In the genomic region with DNA sequence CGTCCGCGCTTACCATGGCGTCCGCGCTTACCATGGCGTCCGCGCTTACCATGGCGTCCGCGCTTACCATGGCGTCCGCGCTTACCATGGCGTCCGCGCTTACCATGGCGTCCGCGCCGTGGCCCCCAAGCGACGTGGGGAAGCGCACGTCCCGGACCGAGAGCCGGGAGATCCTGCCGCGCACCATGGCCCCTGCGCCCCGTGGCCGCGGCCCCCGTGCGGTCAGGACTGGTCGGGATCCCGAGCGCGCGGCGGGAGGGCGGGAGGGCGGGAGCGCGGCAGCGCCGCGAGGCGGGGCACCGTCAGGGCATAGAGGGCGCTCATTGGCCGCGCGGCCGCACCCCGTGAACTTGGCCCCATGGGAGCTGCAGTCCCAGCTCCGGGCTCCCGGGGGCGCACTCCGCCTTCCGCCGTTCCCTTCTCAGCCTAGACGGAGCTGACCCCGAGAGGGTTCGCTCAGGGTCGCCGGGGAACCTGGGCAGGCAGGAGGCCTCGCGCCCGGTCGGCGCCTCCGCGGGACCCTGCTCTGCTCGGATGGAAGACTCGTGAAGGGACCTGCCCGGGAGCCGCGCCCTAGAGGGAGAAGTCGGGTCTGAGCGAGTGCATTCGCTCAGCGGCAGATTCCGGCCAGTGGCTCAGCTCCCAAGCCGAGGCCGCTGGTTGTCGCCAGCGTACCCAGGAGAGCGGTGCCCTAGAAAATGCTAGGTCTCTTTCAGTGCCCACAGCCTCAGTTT, we compare ENCODE assay signal across 1 cellular context.
TF ChIP-seq lines count a peak whose summit lies in the region.

A gene with protein sequence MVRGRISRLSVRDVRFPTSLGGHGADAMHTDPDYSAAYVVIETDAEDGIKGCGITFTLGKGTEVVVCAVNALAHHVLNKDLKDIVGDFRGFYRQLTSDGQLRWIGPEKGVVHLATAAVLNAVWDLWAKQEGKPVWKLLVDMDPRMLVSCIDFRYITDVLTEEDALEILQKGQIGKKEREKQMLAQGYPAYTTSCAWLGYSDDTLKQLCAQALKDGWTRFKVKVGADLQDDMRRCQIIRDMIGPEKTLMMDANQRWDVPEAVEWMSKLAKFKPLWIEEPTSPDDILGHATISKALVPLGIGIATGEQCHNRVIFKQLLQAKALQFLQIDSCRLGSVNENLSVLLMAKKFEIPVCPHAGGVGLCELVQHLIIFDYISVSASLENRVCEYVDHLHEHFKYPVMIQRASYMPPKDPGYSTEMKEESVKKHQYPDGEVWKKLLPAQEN (minus strand): TSS at position 230 of the 734 bp plus-strand sequence. CDS start 43 bp downstream, at position 187.

TF ChIP-seq in K562, 482 proteins besides CTCF, POLR2A, EP300 and RAD21 (continued from another document and continues in another):
- TF ChIP-seq, protein P1, sequence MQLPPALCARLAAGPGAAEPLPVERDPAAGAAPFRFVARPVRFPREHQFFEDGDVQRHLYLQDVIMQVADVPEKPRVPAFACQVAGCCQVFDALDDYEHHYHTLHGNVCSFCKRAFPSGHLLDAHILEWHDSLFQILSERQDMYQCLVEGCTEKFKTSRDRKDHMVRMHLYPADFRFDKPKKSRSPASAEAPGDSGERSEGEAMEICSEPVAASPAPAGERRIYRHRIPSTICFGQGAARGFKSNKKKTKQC (CRISPR knock-in tag; IDR thresholded peaks at IDR 0.05) = peak; percentile 98
- TF ChIP-seq JUND (IDR thresholded peaks at IDR 0.05; ENCODE audit: borderline replicate concordance, low read depth, low read length) = peak; percentile 14; the same call in 1 of the 2 replicates
- TF ChIP-seq JUND (tag; IDR thresholded peaks at IDR 0.05; ENCODE audit: borderline replicate concordance, low read depth, low read length) = no peak
- TF ChIP-seq SMARCA4 (IDR thresholded peaks at IDR 0.05) = no peak
- no peak for TF ChIP-seq ZC3H8 (IDR thresholded peaks at IDR 0.05)
- TF ChIP-seq BCL6 (CRISPR knock-in tag; IDR thresholded peaks at IDR 0.05) = no peak
- TF ChIP-seq, protein P2, sequence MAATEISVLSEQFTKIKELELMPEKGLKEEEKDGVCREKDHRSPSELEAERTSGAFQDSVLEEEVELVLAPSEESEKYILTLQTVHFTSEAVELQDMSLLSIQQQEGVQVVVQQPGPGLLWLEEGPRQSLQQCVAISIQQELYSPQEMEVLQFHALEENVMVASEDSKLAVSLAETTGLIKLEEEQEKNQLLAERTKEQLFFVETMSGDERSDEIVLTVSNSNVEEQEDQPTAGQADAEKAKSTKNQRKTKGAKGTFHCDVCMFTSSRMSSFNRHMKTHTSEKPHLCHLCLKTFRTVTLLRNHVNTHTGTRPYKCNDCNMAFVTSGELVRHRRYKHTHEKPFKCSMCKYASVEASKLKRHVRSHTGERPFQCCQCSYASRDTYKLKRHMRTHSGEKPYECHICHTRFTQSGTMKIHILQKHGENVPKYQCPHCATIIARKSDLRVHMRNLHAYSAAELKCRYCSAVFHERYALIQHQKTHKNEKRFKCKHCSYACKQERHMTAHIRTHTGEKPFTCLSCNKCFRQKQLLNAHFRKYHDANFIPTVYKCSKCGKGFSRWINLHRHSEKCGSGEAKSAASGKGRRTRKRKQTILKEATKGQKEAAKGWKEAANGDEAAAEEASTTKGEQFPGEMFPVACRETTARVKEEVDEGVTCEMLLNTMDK (IDR thresholded peaks at IDR 0.05; ENCODE audit: borderline replicate concordance, insufficient read depth, low read depth, low read length, poor library complexity, severe bottlenecking) = peak; percentile 56
- TF ChIP-seq, protein P3, sequence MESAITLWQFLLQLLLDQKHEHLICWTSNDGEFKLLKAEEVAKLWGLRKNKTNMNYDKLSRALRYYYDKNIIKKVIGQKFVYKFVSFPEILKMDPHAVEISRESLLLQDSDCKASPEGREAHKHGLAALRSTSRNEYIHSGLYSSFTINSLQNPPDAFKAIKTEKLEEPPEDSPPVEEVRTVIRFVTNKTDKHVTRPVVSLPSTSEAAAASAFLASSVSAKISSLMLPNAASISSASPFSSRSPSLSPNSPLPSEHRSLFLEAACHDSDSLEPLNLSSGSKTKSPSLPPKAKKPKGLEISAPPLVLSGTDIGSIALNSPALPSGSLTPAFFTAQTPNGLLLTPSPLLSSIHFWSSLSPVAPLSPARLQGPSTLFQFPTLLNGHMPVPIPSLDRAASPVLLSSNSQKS (CRISPR knock-in tag; IDR thresholded peaks at IDR 0.05) = no peak
- no peak for TF ChIP-seq ZFPM2 (CRISPR knock-in tag; IDR thresholded peaks at IDR 0.05)
- TF ChIP-seq RBM14 (IDR thresholded peaks at IDR 0.05; ENCODE audit: borderline replicate concordance, insufficient read depth, low read depth, low read length) = 0 out of 2 replicates have a peak, but pooled peaks have one; percentile 40
- TF ChIP-seq ZBTB8A (IDR thresholded peaks at IDR 0.05; ENCODE audit: partially characterized antibody) = no peak
- TF ChIP-seq ZFP36 (IDR thresholded peaks at IDR 0.05; ENCODE audit: low read depth, low read length, partially characterized antibody) = no peak
- peak; percentile 93 for TF ChIP-seq POLR2G (IDR thresholded peaks at IDR 0.05; ENCODE audit: low read depth, low read length)
- TF ChIP-seq, protein P4, sequence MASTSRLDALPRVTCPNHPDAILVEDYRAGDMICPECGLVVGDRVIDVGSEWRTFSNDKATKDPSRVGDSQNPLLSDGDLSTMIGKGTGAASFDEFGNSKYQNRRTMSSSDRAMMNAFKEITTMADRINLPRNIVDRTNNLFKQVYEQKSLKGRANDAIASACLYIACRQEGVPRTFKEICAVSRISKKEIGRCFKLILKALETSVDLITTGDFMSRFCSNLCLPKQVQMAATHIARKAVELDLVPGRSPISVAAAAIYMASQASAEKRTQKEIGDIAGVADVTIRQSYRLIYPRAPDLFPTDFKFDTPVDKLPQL (IDR thresholded peaks at IDR 0.05; ENCODE audit: extremely low read depth, insufficient read length) = no peak
- TF ChIP-seq, protein P5, sequence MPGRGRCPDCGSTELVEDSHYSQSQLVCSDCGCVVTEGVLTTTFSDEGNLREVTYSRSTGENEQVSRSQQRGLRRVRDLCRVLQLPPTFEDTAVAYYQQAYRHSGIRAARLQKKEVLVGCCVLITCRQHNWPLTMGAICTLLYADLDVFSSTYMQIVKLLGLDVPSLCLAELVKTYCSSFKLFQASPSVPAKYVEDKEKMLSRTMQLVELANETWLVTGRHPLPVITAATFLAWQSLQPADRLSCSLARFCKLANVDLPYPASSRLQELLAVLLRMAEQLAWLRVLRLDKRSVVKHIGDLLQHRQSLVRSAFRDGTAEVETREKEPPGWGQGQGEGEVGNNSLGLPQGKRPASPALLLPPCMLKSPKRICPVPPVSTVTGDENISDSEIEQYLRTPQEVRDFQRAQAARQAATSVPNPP (IDR thresholded peaks at IDR 0.05; ENCODE audit: borderline replicate concordance, insufficient read depth, insufficient read length) = no peak
- TF ChIP-seq HDAC1 (IDR thresholded peaks at IDR 0.05) = no peak
- TF ChIP-seq NR2C2 (CRISPR knock-in tag; IDR thresholded peaks at IDR 0.05) = peak; percentile 43; the same call in 1 of the 2 replicates
- TF ChIP-seq NR2C2 (tag; IDR thresholded peaks at IDR 0.05) = peak; percentile 70
- TF ChIP-seq ZNF830 (CRISPR knock-in tag; IDR thresholded peaks at IDR 0.05) = no peak
- no peak for TF ChIP-seq MAFG (tag; conservative IDR thresholded peaks at IDR 0.05)
- TF ChIP-seq TCFL5 (CRISPR knock-in tag; conservative IDR thresholded peaks at IDR 0.05) = no peak
- TF ChIP-seq CEBPB (tag; IDR thresholded peaks at IDR 0.05) = no peak
- TF ChIP-seq, protein P6, sequence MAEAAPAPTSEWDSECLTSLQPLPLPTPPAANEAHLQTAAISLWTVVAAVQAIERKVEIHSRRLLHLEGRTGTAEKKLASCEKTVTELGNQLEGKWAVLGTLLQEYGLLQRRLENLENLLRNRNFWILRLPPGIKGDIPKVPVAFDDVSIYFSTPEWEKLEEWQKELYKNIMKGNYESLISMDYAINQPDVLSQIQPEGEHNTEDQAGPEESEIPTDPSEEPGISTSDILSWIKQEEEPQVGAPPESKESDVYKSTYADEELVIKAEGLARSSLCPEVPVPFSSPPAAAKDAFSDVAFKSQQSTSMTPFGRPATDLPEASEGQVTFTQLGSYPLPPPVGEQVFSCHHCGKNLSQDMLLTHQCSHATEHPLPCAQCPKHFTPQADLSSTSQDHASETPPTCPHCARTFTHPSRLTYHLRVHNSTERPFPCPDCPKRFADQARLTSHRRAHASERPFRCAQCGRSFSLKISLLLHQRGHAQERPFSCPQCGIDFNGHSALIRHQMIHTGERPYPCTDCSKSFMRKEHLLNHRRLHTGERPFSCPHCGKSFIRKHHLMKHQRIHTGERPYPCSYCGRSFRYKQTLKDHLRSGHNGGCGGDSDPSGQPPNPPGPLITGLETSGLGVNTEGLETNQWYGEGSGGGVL (CRISPR knock-in tag; IDR thresholded peaks at IDR 0.05) = no peak
- no peak for TF ChIP-seq PHTF2 (CRISPR knock-in tag; IDR thresholded peaks at IDR 0.05)
- no peak for TF ChIP-seq MIER1 (IDR thresholded peaks at IDR 0.05; ENCODE audit: low read depth)
- TF ChIP-seq, protein P7, sequence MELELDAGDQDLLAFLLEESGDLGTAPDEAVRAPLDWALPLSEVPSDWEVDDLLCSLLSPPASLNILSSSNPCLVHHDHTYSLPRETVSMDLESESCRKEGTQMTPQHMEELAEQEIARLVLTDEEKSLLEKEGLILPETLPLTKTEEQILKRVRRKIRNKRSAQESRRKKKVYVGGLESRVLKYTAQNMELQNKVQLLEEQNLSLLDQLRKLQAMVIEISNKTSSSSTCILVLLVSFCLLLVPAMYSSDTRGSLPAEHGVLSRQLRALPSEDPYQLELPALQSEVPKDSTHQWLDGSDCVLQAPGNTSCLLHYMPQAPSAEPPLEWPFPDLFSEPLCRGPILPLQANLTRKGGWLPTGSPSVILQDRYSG (tag; conservative IDR thresholded peaks at IDR 0.05; ENCODE audit: low read depth) = no peak
- no peak for TF ChIP-seq BRCA1 (IDR thresholded peaks at IDR 0.05)
- TF ChIP-seq BRCA1 (CRISPR knock-in tag; IDR thresholded peaks at IDR 0.05) = no peak
- TF ChIP-seq, protein P8, sequence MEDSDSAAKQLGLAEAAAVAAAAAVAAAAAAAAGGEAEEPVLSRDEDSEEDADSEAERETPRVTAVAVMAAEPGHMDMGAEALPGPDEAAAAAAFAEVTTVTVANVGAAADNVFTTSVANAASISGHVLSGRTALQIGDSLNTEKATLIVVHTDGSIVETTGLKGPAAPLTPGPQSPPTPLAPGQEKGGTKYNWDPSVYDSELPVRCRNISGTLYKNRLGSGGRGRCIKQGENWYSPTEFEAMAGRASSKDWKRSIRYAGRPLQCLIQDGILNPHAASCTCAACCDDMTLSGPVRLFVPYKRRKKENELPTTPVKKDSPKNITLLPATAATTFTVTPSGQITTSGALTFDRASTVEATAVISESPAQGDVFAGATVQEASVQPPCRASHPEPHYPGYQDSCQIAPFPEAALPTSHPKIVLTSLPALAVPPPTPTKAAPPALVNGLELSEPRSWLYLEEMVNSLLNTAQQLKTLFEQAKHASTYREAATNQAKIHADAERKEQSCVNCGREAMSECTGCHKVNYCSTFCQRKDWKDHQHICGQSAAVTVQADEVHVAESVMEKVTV (CRISPR knock-in tag; IDR thresholded peaks at IDR 0.05) = no peak
- no peak for TF ChIP-seq ELF2 (CRISPR knock-in tag; IDR thresholded peaks at IDR 0.05)
- TF ChIP-seq, protein P9, sequence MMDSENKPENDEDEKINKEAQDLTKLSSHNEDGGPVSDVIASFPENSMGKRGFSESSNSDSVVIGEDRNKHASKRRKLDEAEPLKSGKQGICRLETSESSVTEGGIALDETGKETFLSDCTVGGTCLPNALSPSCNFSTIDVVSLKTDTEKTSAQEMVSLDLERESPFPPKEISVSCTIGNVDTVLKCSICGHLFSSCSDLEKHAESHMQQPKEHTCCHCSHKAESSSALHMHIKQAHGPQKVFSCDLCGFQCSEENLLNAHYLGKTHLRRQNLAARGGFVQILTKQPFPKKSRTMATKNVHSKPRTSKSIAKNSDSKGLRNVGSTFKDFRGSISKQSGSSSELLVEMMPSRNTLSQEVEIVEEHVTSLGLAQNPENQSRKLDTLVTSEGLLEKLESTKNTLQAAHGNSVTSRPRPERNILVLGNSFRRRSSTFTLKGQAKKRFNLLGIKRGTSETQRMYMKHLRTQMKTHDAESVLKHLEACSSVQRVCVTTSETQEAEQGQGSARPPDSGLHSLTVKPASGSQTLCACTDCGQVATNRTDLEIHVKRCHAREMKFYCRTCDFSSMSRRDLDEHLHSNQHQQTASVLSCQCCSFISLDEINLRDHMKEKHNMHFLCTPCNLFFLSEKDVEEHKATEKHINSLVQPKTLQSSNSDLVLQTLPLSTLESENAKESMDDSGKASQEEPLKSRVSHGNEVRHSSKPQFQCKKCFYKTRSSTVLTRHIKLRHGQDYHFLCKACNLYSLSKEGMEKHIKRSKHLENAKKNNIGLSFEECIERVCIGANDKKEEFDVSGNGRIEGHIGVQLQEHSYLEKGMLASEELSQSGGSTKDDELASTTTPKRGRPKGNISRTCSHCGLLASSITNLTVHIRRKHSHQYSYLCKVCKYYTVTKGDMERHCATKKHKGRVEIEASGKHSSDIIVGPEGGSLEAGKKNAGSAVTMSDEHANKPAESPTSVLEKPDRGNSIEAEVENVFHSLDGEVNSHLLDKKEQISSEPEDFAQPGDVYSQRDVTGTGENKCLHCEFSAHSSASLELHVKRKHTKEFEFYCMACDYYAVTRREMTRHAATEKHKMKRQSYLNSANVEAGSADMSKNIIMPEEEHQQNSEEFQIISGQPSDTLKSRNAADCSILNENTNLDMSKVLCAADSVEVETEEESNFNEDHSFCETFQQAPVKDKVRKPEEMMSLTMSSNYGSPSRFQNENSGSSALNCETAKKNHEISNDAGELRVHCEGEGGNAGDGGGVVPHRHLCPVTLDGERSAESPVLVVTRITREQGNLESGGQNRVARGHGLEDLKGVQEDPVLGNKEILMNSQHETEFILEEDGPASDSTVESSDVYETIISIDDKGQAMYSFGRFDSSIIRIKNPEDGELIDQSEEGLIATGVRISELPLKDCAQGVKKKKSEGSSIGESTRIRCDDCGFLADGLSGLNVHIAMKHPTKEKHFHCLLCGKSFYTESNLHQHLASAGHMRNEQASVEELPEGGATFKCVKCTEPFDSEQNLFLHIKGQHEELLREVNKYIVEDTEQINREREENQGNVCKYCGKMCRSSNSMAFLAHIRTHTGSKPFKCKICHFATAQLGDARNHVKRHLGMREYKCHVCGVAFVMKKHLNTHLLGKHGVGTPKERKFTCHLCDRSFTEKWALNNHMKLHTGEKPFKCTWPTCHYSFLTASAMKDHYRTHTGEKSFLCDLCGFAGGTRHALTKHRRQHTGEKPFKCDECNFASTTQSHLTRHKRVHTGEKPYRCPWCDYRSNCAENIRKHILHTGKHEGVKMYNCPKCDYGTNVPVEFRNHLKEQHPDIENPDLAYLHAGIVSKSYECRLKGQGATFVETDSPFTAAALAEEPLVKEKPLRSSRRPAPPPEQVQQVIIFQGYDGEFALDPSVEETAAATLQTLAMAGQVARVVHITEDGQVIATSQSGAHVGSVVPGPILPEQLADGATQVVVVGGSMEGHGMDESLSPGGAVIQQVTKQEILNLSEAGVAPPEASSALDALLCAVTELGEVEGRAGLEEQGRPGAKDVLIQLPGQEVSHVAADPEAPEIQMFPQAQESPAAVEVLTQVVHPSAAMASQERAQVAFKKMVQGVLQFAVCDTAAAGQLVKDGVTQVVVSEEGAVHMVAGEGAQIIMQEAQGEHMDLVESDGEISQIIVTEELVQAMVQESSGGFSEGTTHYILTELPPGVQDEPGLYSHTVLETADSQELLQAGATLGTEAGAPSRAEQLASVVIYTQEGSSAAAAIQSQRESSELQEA (IDR thresholded peaks at IDR 0.05; ENCODE audit: low read depth) = no peak
- no peak for TF ChIP-seq DMBX1 (CRISPR knock-in tag; IDR thresholded peaks at IDR 0.05; ENCODE audit: borderline replicate concordance)
- TF ChIP-seq, protein P10, sequence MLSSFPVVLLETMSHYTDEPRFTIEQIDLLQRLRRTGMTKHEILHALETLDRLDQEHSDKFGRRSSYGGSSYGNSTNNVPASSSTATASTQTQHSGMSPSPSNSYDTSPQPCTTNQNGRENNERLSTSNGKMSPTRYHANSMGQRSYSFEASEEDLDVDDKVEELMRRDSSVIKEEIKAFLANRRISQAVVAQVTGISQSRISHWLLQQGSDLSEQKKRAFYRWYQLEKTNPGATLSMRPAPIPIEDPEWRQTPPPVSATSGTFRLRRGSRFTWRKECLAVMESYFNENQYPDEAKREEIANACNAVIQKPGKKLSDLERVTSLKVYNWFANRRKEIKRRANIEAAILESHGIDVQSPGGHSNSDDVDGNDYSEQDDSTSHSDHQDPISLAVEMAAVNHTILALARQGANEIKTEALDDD (IDR thresholded peaks at IDR 0.05) = no peak
